2 cellular contexts compared by ENCODE assay signal in genomic region chr12:12877145-12877544, GRCh38.
TF ChIP-seq lines count a peak whose summit lies in the region.

No MANE protein-coding gene starts in this region.

TF ChIP-seq in A549, 52 proteins besides CTCF, POLR2A, EP300 and RAD21:
- TF ChIP-seq TFCP2L1 (CRISPR knock-in tag; IDR thresholded peaks at IDR 0.05) (no peak), HES2 (IDR thresholded peaks at IDR 0.05) (no peak), ZFP36 (IDR thresholded peaks at IDR 0.05; ENCODE audit: borderline replicate concordance, partially characterized antibody) (no peak)

TF ChIP-seq in H1, 55 proteins besides CTCF, POLR2A, EP300 and RAD21:
- TF ChIP-seq JUN (IDR thresholded peaks at IDR 0.05; ENCODE audit: low read depth, low read length): no peak
- no peak for TF ChIP-seq NRF1 (IDR thresholded peaks at IDR 0.05; ENCODE audit: low read depth, low read length)
- no peak for TF ChIP-seq SIN3A (conservative IDR thresholded peaks at IDR 0.05 in 1 of 2, IDR thresholded peaks at IDR 0.05 in 1 of 2; ENCODE audit: low read depth in 1 of 2, low read length in 2 of 2)
- no peak for TF ChIP-seq ATF3 (IDR thresholded peaks at IDR 0.05; ENCODE audit: insufficient read depth, low read depth, low read length)
- no peak for TF ChIP-seq EZH2 (IDR thresholded peaks at IDR 0.05; ENCODE audit: low read depth, low read length, severe bottlenecking)
- TF ChIP-seq MAX (IDR thresholded peaks at IDR 0.05): no peak
- no peak for TF ChIP-seq EGR1 (IDR thresholded peaks at IDR 0.05; ENCODE audit: borderline replicate concordance, low read depth, low read length)
- TF ChIP-seq POLR2AphosphoS5 (IDR thresholded peaks at IDR 0.05; ENCODE audit: low read depth, low read length): no peak
TF ChIP-seq in H1: peak in this region for 0.
